22 cellular contexts compared by ENCODE assay signal in genomic region chr14:50331596-50331995, GRCh38. TPM values are rescaled to one million over a fixed set of nuclear protein-coding genes. Genes with fewer than 3 reads are reported as not detected.
A peak's percentile ranks its signal among the peaks of the same experiment; 100 is the strongest.
DNase-seq lines count a peak whose midpoint lies in the region; ATAC-seq and TF ChIP-seq lines count a peak whose summit lies in the region.
"Had no signal": no experiment of that assay in that cellular context is flagged by ENCODE, and none has a peak within 500 bp of the region (broad histone marks: within the 10 kb centered on the region; RNA-seq: fewer than 3 reads in every experiment).

No MANE protein-coding gene starts in this region.

- H3K36me3 ChIP-seq in SK-N-SH (replicated peaks in 1 of 2; ENCODE audit: control insufficient read depth in 1 of 2, insufficient read depth in 2 of 2, low read length in 1 of 2) (peaks cover 7 to 18% of the 10 kb centered on the region in 2 experiments), uterus (no peaks in the 10 kb centered on the region)
- peaks cover 35% of the 10 kb centered on the region for H3K36me3 ChIP-seq in CD4-positive, CD25-positive, alpha-beta regulatory T cell (ENCODE audit: control insufficient read depth, insufficient read depth, low read length)

- no peak for TF ChIP-seq RAD21 in SK-N-SH (IDR thresholded peaks at IDR 0.05; ENCODE audit: low read length)

- TF ChIP-seq CTCF in SK-N-SH (IDR thresholded peaks at IDR 0.05) (no peak), chondrocyte (IDR thresholded peaks at IDR 0.05) (no peak), uterus (IDR thresholded peaks at IDR 0.05) (no peak)

- H3K27ac Mint-ChIP-seq in CD4-positive, CD25-positive, alpha-beta regulatory T cell = peak overlapping the region in 2 of 3 donors; percentile 43 to 76
- peak overlapping the region; percentile 12 for H3K27ac Mint-ChIP-seq in chondrocyte (ENCODE audit: unreplicated experiment)
- no peak overlapping the region for H3K27ac Mint-ChIP-seq in stimulated activated naive CD8-positive, alpha-beta T cell treated with anti-CD3 and anti-CD28 coated beads, Interleukin-15, amount 100 ng/mL, for 72 hours
- H3K27ac Mint-ChIP-seq: B cell; CD4-positive, alpha-beta T cell had no signal

- POLR2A ChIA-PET in SK-N-SH (lab: Yijun Ruan, JAX) = interaction anchor here (1.3 kb wide), 1 partner anchor 19 kb away, joined by 6 read pairs; the partner anchor contains the start of genes DMAC2L and L2HGDH

- no peaks in the 10 kb centered on the region for H3K27me3 ChIP-seq in SK-N-SH (ENCODE audit: insufficient read depth)
- H3K27me3 ChIP-seq in CD4-positive, CD25-positive, alpha-beta regulatory T cell (ENCODE audit: control insufficient read depth, insufficient read depth, low read length) = no peaks in the 10 kb centered on the region
- H3K27me3 ChIP-seq in uterus = no peaks in the 10 kb centered on the region
- H3K27me3 ChIP-seq: BLaER1 had no signal

- H3K4me1 ChIP-seq in SK-N-SH (ENCODE audit: control insufficient read depth in 1 of 2, insufficient read depth in 2 of 2, low read depth in 1 of 2, low read length in 1 of 2) = peaks cover 16 to 25% of the 10 kb centered on the region in 2 experiments; a peak in 3 of 4 replicates
- peaks cover 8% of the 10 kb centered on the region for H3K4me1 ChIP-seq in CD4-positive, CD25-positive, alpha-beta regulatory T cell (ENCODE audit: control insufficient read depth, insufficient read depth, low read length, poor library complexity, severe bottlenecking)
- peaks cover 0 to 9% of the 10 kb centered on the region in 2 donors for H3K4me1 ChIP-seq in uterus

- no peak overlapping the region for H3K9ac ChIP-seq in SK-N-SH
- H3K9ac ChIP-seq: BLaER1, GM23248 had no signal

- H3K9me2 ChIP-seq in SK-N-SH = no peaks in the 10 kb centered on the region

- H3K4me1 Mint-ChIP-seq in CD4-positive, CD25-positive, alpha-beta regulatory T cell = peaks cover 3 to 13% (median 6%) of the 10 kb centered on the region in 4 donors
- peaks cover 36% of the 10 kb centered on the region for H3K4me1 Mint-ChIP-seq in chondrocyte (ENCODE audit: low read depth)
- H3K4me1 Mint-ChIP-seq in stimulated activated naive CD8-positive, alpha-beta T cell treated with anti-CD3 and anti-CD28 coated beads, Interleukin-15, amount 100 ng/mL, for 72 hours = peaks cover 13% of the 10 kb centered on the region

- CTCF ChIA-PET in SK-N-SH (lab: Yijun Ruan, JAX) = interaction anchor here (0.9 to 11.1 kb wide), 5 partner anchors 10 to 200 kb away, joined by 3 to 140 read pairs (median 4); partner anchors contain the start of genes CDKL1, L2HGDH and MAP4K5

- no peak overlapping the region for H3K4me3 Mint-ChIP-seq in CD4-positive, CD25-positive, alpha-beta regulatory T cell
- H3K4me3 Mint-ChIP-seq in chondrocyte (ENCODE audit: unreplicated experiment) = no peak overlapping the region
- H3K4me3 Mint-ChIP-seq in stimulated activated naive CD8-positive, alpha-beta T cell treated with anti-CD3 and anti-CD28 coated beads, Interleukin-15, amount 100 ng/mL, for 72 hours = no peak overlapping the region
- H3K4me3 Mint-ChIP-seq: B cell; CD4-positive, alpha-beta T cell; CD8-positive, alpha-beta memory T cell had no signal

- no peak overlapping the region for H3K4me3 ChIP-seq in SK-N-SH (ENCODE audit: low read depth in 2 of 2, low read length in 1 of 2)
- no peak overlapping the region for H3K4me3 ChIP-seq in CD4-positive, CD25-positive, alpha-beta regulatory T cell (ENCODE audit: low read depth, low read length)
- H3K4me3 ChIP-seq in uterus = no peak overlapping the region
- H3K4me3 ChIP-seq: BLaER1, GM12878, GM23248 had no signal

- no peak for TF ChIP-seq EP300 in SK-N-SH (IDR thresholded peaks at IDR 0.05; ENCODE audit: borderline replicate concordance in 1 of 2, low read depth in 1 of 2, low read length in 1 of 2)

- peak overlapping the region in 1 of 2 experiments; percentile 35; a peak in 1 of 4 replicates for H3K27ac ChIP-seq in SK-N-SH (ENCODE audit: low read depth in 2 of 2, low read length in 1 of 2)
- no peak overlapping the region for H3K27ac ChIP-seq in CD4-positive, CD25-positive, alpha-beta regulatory T cell (ENCODE audit: insufficient read depth, low read length, poor library complexity, severe bottlenecking)
- peak overlapping the region; percentile 35 to 64 for H3K27ac ChIP-seq in uterus
- H3K27ac ChIP-seq: 22Rv1, BLaER1, C4-2B, GM23248 had no signal

- H4K20me1 ChIP-seq in SK-N-SH (ENCODE audit: insufficient read depth) = no peaks in the 10 kb centered on the region
- H4K20me1 ChIP-seq: BLaER1 had no signal

- H3K9me3 ChIP-seq in SK-N-SH (no peaks in the 10 kb centered on the region), uterus (no peaks in the 10 kb centered on the region)
- no peaks in the 10 kb centered on the region for H3K9me3 ChIP-seq in CD4-positive, CD25-positive, alpha-beta regulatory T cell (ENCODE audit: control insufficient read depth in 2 of 2, low read length in 2 of 2)
- H3K9me3 ChIP-seq: BLaER1 had no signal

- no peaks in the 10 kb centered on the region for H3K9me3 Mint-ChIP-seq in CD4-positive, CD25-positive, alpha-beta regulatory T cell
- no peaks in the 10 kb centered on the region for H3K9me3 Mint-ChIP-seq in chondrocyte (ENCODE audit: low read depth)
- no peaks in the 10 kb centered on the region for H3K9me3 Mint-ChIP-seq in stimulated activated naive CD8-positive, alpha-beta T cell treated with anti-CD3 and anti-CD28 coated beads, Interleukin-15, amount 100 ng/mL, for 72 hours
- H3K9me3 Mint-ChIP-seq: CD4-positive, alpha-beta T cell; CD8-positive, alpha-beta memory T cell had no signal

- peaks cover 15% of the 10 kb centered on the region for H3K36me3 Mint-ChIP-seq in CD4-positive, CD25-positive, alpha-beta regulatory T cell
- no peaks in the 10 kb centered on the region for H3K36me3 Mint-ChIP-seq in chondrocyte (ENCODE audit: low read depth)

- ATAC-seq in SK-N-SH treated with all-trans-retinoic acid at 6 μM for 48 hours (no peak), HG03432 (IDR thresholded peaks at IDR 0.05; ENCODE audit: unreplicated experiment) (no peak)
- ATAC-seq in CD4-positive, CD25-positive, alpha-beta regulatory T cell (ENCODE audit: low read depth in 2 of 2) = no peak
- no peak for ATAC-seq in stimulated activated naive CD8-positive, alpha-beta T cell treated with anti-CD3 and anti-CD28 coated beads, Interleukin-15, amount 100 ng/mL, for 72 hours
- ATAC-seq: GM12878 had no signal

- H3K79me2 ChIP-seq in SK-N-SH (ENCODE audit: insufficient read depth) = no peaks in the 10 kb centered on the region

- no peak overlapping the region for H3K4me2 ChIP-seq in SK-N-SH
- H3K4me2 ChIP-seq: BLaER1 had no signal

- no peak for DNase-seq in SK-N-SH
- DNase-seq in CD4-positive, CD25-positive, alpha-beta regulatory T cell = no peak
- DNase-seq in chondrocyte (ENCODE audit: low spot score) = no peak
- DNase-seq in uterus = no peak
- DNase-seq in stimulated activated naive CD8-positive, alpha-beta T cell treated with anti-CD3 and anti-CD28 coated beads, Interleukin-15, amount 100 ng/mL, for 72 hours = no peak
- no peak for DNase-seq in NOMO-1 (lab: John Stamatoyannopoulos, UW; ENCODE audit: unreplicated experiment in 2 of 2)
- DNase-seq: CD4-positive, alpha-beta T cell; CD8-positive, alpha-beta memory T cell; DMS 273 treated with DMSO at 0.1 percent for 48 hours; DMS79; EL; GDM1; GM23248; H7; HCEC 1CT had no signal

- no peak for TF ChIP-seq POLR2A in uterus (IDR thresholded peaks at IDR 0.05)

- intact Hi-C loops in uterus (cut with DNase I; ENCODE audit: low total_unique reads) = no loop called here

- no peak overlapping the region for H2AFZ ChIP-seq in SK-N-SH (ENCODE audit: low read depth)
- H2AFZ ChIP-seq: GM23248 had no signal

- no peaks in the 10 kb centered on the region for H3F3A ChIP-seq in SK-N-SH (replicated peaks; ENCODE audit: insufficient read depth)

- no peaks in the 10 kb centered on the region for H3K27me3 Mint-ChIP-seq in CD4-positive, CD25-positive, alpha-beta regulatory T cell
- H3K27me3 Mint-ChIP-seq in chondrocyte (ENCODE audit: low read depth) = no peaks in the 10 kb centered on the region
- no peaks in the 10 kb centered on the region for H3K27me3 Mint-ChIP-seq in stimulated activated naive CD8-positive, alpha-beta T cell treated with anti-CD3 and anti-CD28 coated beads, Interleukin-15, amount 100 ng/mL, for 72 hours
- H3K27me3 Mint-ChIP-seq: B cell; CD4-positive, alpha-beta T cell; CD8-positive, alpha-beta memory T cell had no signal

TF ChIP-seq in SK-N-SH, 30 proteins besides CTCF, POLR2A, EP300 and RAD21:
- no peak for TF ChIP-seq JUND (IDR thresholded peaks at IDR 0.05)
- peak; percentile 54; the same call in 1 of the 2 replicates for TF ChIP-seq GATA2 (CRISPR knock-in tag; IDR thresholded peaks at IDR 0.05)

TF ChIP-seq in SK-N-SH treated with all-trans-retinoic acid at 6 μM for 48 hours, 23 proteins besides CTCF, POLR2A, EP300 and RAD21 (continues in another document):
- TF ChIP-seq GLIS3 (CRISPR knock-in tag; IDR thresholded peaks at IDR 0.05) = no peak
- no peak for TF ChIP-seq POU6F1 (CRISPR knock-in tag; IDR thresholded peaks at IDR 0.05; ENCODE audit: borderline replicate concordance, low read depth)
- no peak for TF ChIP-seq ZFP30 (CRISPR knock-in tag; IDR thresholded peaks at IDR 0.05)
- TF ChIP-seq TOX (CRISPR knock-in tag; IDR thresholded peaks at IDR 0.05; ENCODE audit: borderline replicate concordance) = no peak

RNA-seq across cellular contexts. Expression of gene DMAC2L, which starts 19.5 kb away (rescaled TPM):
- 20.3 and 22.7 TPM in 2 replicates for polyA plus RNA-seq in SK-N-SH (2012; rRNA removed)
- polyA plus RNA-seq in SK-N-SH (2012; cell fraction: cytosol; rRNA removed) = 18.4 and 21.9 TPM in 2 replicates
- polyA plus RNA-seq in SK-N-SH (2012; cell fraction: nucleus; rRNA removed) = 12.5 and 21.6 TPM in 2 replicates
- total RNA-seq in CD4-positive, CD25-positive, alpha-beta regulatory T cell = 16.7 TPM
- 10 to 100 TPM; 12.6 to 26.8 (median 16.2) TPM for polyA plus RNA-seq in CD4-positive, CD25-positive, alpha-beta regulatory T cell
- total RNA-seq in chondrocyte (9.9 to 17.3 TPM (median 13.5 TPM) in 3 replicates), uterus (10 to 100 TPM; 13.1 to 48.4 (median 20.4) TPM)

RNA-seq across cellular contexts. Expression of gene L2HGDH, which starts 19.6 kb away (rescaled TPM):
- 5.4 and 8.4 TPM in 2 replicates for polyA plus RNA-seq in SK-N-SH (2012; rRNA removed)
- polyA plus RNA-seq in SK-N-SH (2012; cell fraction: cytosol; rRNA removed) = 6.0 and 6.2 TPM in 2 replicates
- 4.3 and 5.2 TPM in 2 replicates for polyA plus RNA-seq in SK-N-SH (2012; cell fraction: nucleus; rRNA removed)
- 3.5 TPM for total RNA-seq in CD4-positive, CD25-positive, alpha-beta regulatory T cell
- 1 to 10 TPM; 2.2 to 3.7 (median 3.1) TPM for polyA plus RNA-seq in CD4-positive, CD25-positive, alpha-beta regulatory T cell
- total RNA-seq in chondrocyte (5.4 to 5.9 TPM (median 5.8 TPM) in 3 replicates), uterus (1 to 10 TPM in 3 of 4 donors, under 1 TPM in 1; 0.29 to 7.9 (median 2.5) TPM)

Comparison
In these comparisons a context has a peak if more than half of its experiments do, and no peak if none do; other contexts are left out.
1. H3K27ac Mint-ChIP-seq: peak in CD4-positive, CD25-positive, alpha-beta regulatory T cell (2 of 3) and chondrocyte (single experiment); none in stimulated activated naive CD8-positive, alpha-beta T cell treated with anti-CD3 and anti-CD28 coated beads, Interleukin-15, amount 100 ng/mL, for 72 hours (0 of 2).